Comparison of ENCODE assay signal across 16 cellular contexts in the genomic region with DNA sequence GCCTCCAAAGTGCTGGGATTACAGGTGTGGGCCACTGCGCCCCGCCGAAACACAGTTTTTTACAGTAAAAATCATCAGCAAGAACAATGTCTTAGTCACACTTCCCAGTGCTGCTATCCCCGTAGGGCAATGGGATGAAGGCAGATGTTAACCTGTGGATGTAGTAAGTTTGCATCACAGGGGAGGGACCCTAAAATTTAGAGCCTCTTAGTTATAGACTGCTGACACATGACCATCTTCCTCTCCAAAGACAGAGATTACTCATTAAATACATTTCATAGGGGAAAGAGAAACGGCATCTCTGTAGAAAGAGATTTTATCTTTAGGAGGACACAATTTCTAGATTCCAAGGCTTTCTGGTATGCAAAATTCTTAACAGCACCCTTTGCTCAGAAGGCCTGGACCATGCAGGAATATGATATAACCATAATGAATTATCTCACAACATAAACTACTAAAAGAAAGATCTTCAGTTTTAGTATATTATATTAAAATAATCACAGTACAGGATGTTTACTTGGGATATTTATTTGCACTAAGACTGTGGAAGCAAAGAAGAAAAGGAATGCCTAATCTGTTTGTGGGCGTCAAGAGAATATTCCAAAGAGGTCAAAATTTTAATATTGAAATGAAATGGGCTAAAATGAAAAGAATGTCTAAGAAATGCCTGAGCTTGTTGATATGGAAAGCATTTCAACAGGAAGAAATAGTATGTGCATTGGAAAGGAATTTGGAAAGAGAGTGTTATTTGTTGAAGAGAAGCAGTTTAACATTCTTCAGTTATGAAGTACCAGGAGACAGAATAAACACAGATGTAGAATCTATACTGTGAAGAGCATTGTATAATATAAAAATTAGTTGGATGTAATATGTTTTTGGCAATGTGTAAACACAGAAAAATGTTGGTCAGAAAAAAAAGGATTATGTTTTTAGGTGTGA.
"Had no signal": no experiment of that assay in that cellular context is flagged by ENCODE, and none has a peak within 500 bp of the region (broad histone marks: within the 10 kb centered on the region; RNA-seq: fewer than 3 reads in every experiment).

No MANE protein-coding gene starts in this region.

- H3K36me3 ChIP-seq: gastroesophageal sphincter, neutrophil, suprapubic skin had no signal

- H3K27me3 ChIP-seq: body of pancreas, dorsolateral prefrontal cortex, gastroesophageal sphincter, hepatocyte, neutrophil, suprapubic skin had no signal

- DNase-seq: activated CD4-positive, alpha-beta T cell treated with anti-CD3 and anti-CD28 coated beads, Interleukin-2, amount 10 ng/mL, durations not matched to agents 7 days and 5 days; activated CD8-positive, alpha-beta memory T cell treated with anti-CD3 and anti-CD28 coated beads for 24 hours; activated naive CD4-positive, alpha-beta T cell treated with anti-CD3 and anti-CD28 coated beads for 36 hours; body of pancreas; dorsolateral prefrontal cortex; kidney glomerular epithelial cell; midbrain; right cardiac atrium; stimulated activated naive CD4-positive, alpha-beta T cell; T-helper 17 cell had no signal

- H3K27ac ChIP-seq: body of pancreas, dorsolateral prefrontal cortex, gastroesophageal sphincter, hepatocyte, neutrophil, suprapubic skin had no signal

- H2AFZ ChIP-seq: hepatocyte had no signal

- H3K79me2 ChIP-seq: hepatocyte had no signal

- H3K4me1 ChIP-seq: body of pancreas, gastroesophageal sphincter, suprapubic skin had no signal

- H3K4me3 ChIP-seq: body of pancreas, dorsolateral prefrontal cortex, gastroesophageal sphincter, hepatocyte, suprapubic skin had no signal

- H3K9me3 ChIP-seq: body of pancreas, gastroesophageal sphincter, neutrophil, suprapubic skin had no signal

- H3K4me2 ChIP-seq: hepatocyte had no signal

- ATAC-seq: body of pancreas, esophagus mucosa, gastroesophageal sphincter, right cardiac atrium, T-helper 17 cell, WTC11 had no signal
